In genomic region chr12:131139363-131140068, GRCh38 we compare ENCODE assay signal across 15 cellular contexts.
"Had no signal": no experiment of that assay in that cellular context is flagged by ENCODE, and none has a peak within 500 bp of the region (broad histone marks: within the 10 kb centered on the region; RNA-seq: fewer than 3 reads in every experiment).

No MANE protein-coding gene starts in this region.

- FAIRE-seq: endometrium, keratinocyte had no signal

- DNase-seq: activated CD4-positive, alpha-beta T cell treated with anti-CD3 and anti-CD28 coated beads, Interleukin-2, amount 10 ng/mL, durations not matched to agents 7 days and 5 days; activated CD8-positive, alpha-beta T cell treated with anti-CD3 and anti-CD28 coated beads, Interleukin-2, amount 10 ng/mL, durations not matched to agents 7 days and 5 days; erythroblast; foreskin melanocyte; mammary epithelial cell; psoas muscle; stimulated activated CD4-positive, alpha-beta T cell treated with anti-CD3 and anti-CD28 coated beads, Interleukin-4, amount 100 ng/mL, for 1 hour; thyroid gland had no signal

- H3K9me3 ChIP-seq: left lung, ovary, psoas muscle, thyroid gland had no signal

- H3K4me1 ChIP-seq: left lung, psoas muscle, thyroid gland had no signal

- H3K36me3 ChIP-seq: ovary, thyroid gland had no signal

- H3K27ac ChIP-seq: cardiac muscle cell, left lung, ovary, psoas muscle, skin epidermis, thyroid gland had no signal

- H3K27me3 ChIP-seq: cardiac muscle cell, left lung, ovary, thyroid gland had no signal

- ATAC-seq: activated CD4-positive, CD25-positive, alpha-beta regulatory T cell treated with anti-CD3 and anti-CD28 coated beads, Interleukin-2, amount 50 U/mL, for 24 hours; activated CD8-positive, alpha-beta T cell treated with anti-CD3 and anti-CD28 coated beads, Interleukin-2, amount 10 ng/mL, durations not matched to agents 7 days and 5 days; left lung; psoas muscle had no signal

- H3K4me3 ChIP-seq: cardiac muscle cell, left lung, ovary, psoas muscle, skin epidermis, thyroid gland had no signal
